21 cellular contexts compared by ENCODE assay signal in the genomic region with DNA sequence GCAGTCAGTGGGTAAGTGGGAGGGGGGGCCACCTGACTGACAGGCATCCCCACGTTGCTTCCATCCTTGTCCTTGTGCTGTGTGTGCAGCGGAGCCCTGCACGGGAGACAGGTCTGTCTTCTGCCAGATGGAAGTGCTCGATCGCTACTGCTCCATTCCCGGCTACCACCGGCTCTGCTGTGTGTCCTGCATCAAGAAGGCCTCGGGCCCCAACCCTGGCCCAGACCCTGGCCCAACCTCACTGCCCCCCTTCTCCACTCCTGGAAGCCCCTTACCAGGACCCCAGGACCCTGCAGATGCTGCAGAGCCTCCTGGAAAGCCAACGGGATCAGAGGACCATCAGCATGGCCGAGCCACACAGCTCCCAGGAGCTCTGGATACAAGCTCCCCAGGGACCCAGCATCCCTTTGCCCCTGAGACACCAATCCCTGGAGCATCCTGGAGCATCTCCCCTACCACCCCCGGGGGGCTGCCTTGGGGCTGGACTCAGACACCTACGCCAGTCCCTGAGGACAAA. TPM values are rescaled to one million over a fixed set of nuclear protein-coding genes. Genes with fewer than 3 reads are reported as not detected.
"Had no signal": no experiment of that assay in that cellular context is flagged by ENCODE, and none has a peak within 500 bp of the region (broad histone marks: within the 10 kb centered on the region; RNA-seq: fewer than 3 reads in every experiment).

No MANE protein-coding gene starts in this region.

- H3K4me3 Mint-ChIP-seq: activated CD4-positive, alpha-beta T cell treated with anti-CD3 and anti-CD28 coated beads, Interleukin-2, amount 10 ng/mL, durations not matched to agents 24 days and 14 days; activated CD8-positive, alpha-beta T cell treated with anti-CD3 and anti-CD28 coated beads, Interleukin-2, amount 10 ng/mL, durations not matched to agents 7 days and 5 days; activated naive CD4-positive, alpha-beta T cell treated with anti-CD3 and anti-CD28 coated beads, Interleukin-2, amount 10 ng/mL, durations not matched to agents 7 days and 5 days; activated naive CD8-positive, alpha-beta T cell treated with anti-CD3 and anti-CD28 coated beads, Interleukin-2, amount 50 U/mL, for 24 hours; activated T-cell treated with anti-CD3 and anti-CD28 coated beads, Interleukin-2, amount 50 U/mL, for 4 hours; central memory CD8-positive, alpha-beta T cell; memory B cell; naive thymus-derived CD4-positive, alpha-beta T cell; stimulated activated naive CD8-positive, alpha-beta T cell treated with anti-CD3 and anti-CD28 coated beads, Interleukin-15, Interleukin-2, amounts not matched to agents 100 ng/mL and 50 ng/mL, for 24 hours had no signal

- H3K4me1 Mint-ChIP-seq: activated naive CD4-positive, alpha-beta T cell treated with anti-CD3 and anti-CD28 coated beads, Interleukin-2, amount 10 ng/mL, durations not matched to agents 7 days and 5 days had no signal

- ATAC-seq: activated T-cell treated with anti-CD3 and anti-CD28 coated beads, Interleukin-2, amount 50 U/mL, for 4 hours; gastrocnemius medialis; left lung; naive thymus-derived CD4-positive, alpha-beta T cell had no signal

- H3K9me3 Mint-ChIP-seq: activated CD4-positive, alpha-beta T cell treated with anti-CD3 and anti-CD28 coated beads, Interleukin-2, amount 10 ng/mL, durations not matched to agents 24 days and 14 days; activated T-cell treated with anti-CD3 and anti-CD28 coated beads, Interleukin-2, amount 50 U/mL, for 4 hours; central memory CD8-positive, alpha-beta T cell; stimulated activated naive CD8-positive, alpha-beta T cell treated with anti-CD3 and anti-CD28 coated beads, Interleukin-15, Interleukin-2, amounts not matched to agents 100 ng/mL and 50 ng/mL, for 24 hours had no signal

- H3K36me3 ChIP-seq: ascending aorta, gastrocnemius medialis, left lung, tibial nerve had no signal

- H3K4me1 ChIP-seq: ascending aorta, gastrocnemius medialis, tibial nerve had no signal

- H3K27ac ChIP-seq: ascending aorta, coronary artery, gastrocnemius medialis, left lung, tibial nerve had no signal

- H3K27me3 ChIP-seq: ascending aorta, gastrocnemius medialis, left lung, tibial nerve had no signal

- DNase-seq: activated CD4-positive, alpha-beta T cell treated with anti-CD3 and anti-CD28 coated beads, Interleukin-2, amount 10 ng/mL, durations not matched to agents 24 days and 14 days; activated CD8-positive, alpha-beta memory T cell treated with anti-CD3 and anti-CD28 coated beads, Interleukin-2, amount 50 U/mL, for 4 hours; activated naive CD4-positive, alpha-beta T cell treated with anti-CD3 and anti-CD28 coated beads, Interleukin-2, amount 10 ng/mL, durations not matched to agents 7 days and 5 days; activated naive CD8-positive, alpha-beta T cell treated with anti-CD3 and anti-CD28 coated beads, Interleukin-2, amount 50 U/mL, for 24 hours; activated T-cell treated with anti-CD3 and anti-CD28 coated beads, Interleukin-2, amount 50 U/mL, for 4 hours; gastrocnemius medialis; head of caudate nucleus; naive thymus-derived CD4-positive, alpha-beta T cell; T-helper 9 cell had no signal

- H3K4me3 ChIP-seq: ascending aorta, coronary artery, gastrocnemius medialis, left lung, tibial nerve had no signal

- H3K27me3 Mint-ChIP-seq: activated CD4-positive, alpha-beta T cell treated with anti-CD3 and anti-CD28 coated beads, Interleukin-2, amount 10 ng/mL, durations not matched to agents 24 days and 14 days; activated naive CD8-positive, alpha-beta T cell treated with anti-CD3 and anti-CD28 coated beads, Interleukin-2, amount 50 U/mL, for 24 hours; central memory CD8-positive, alpha-beta T cell; stimulated activated naive CD8-positive, alpha-beta T cell treated with anti-CD3 and anti-CD28 coated beads, Interleukin-15, Interleukin-2, amounts not matched to agents 100 ng/mL and 50 ng/mL, for 24 hours had no signal

- H3K27ac Mint-ChIP-seq: activated CD4-positive, alpha-beta T cell treated with anti-CD3 and anti-CD28 coated beads, Interleukin-2, amount 10 ng/mL, durations not matched to agents 24 days and 14 days; activated CD8-positive, alpha-beta T cell treated with anti-CD3 and anti-CD28 coated beads, Interleukin-2, amount 10 ng/mL, durations not matched to agents 7 days and 5 days; activated naive CD4-positive, alpha-beta T cell treated with anti-CD3 and anti-CD28 coated beads, Interleukin-2, amount 10 ng/mL, durations not matched to agents 7 days and 5 days; activated naive CD8-positive, alpha-beta T cell treated with anti-CD3 and anti-CD28 coated beads, Interleukin-2, amount 50 U/mL, for 24 hours; memory B cell; naive thymus-derived CD4-positive, alpha-beta T cell; progenitor cell of endocrine pancreas; stimulated activated naive CD8-positive, alpha-beta T cell treated with anti-CD3 and anti-CD28 coated beads, Interleukin-15, Interleukin-2, amounts not matched to agents 100 ng/mL and 50 ng/mL, for 24 hours had no signal

- H3K9me3 ChIP-seq: ascending aorta, gastrocnemius medialis, left lung, tibial nerve had no signal

- H3K36me3 Mint-ChIP-seq: activated naive CD4-positive, alpha-beta T cell treated with anti-CD3 and anti-CD28 coated beads, Interleukin-2, amount 10 ng/mL, durations not matched to agents 7 days and 5 days; memory B cell had no signal

RNA-seq across cellular contexts. Expression of a gene that starts 24.8 kb away (rescaled TPM):
- total RNA-seq: activated CD4-positive, alpha-beta T cell treated with anti-CD3 and anti-CD28 coated beads, Interleukin-2, amount 10 ng/mL, durations not matched to agents 24 days and 14 days; activated CD8-positive, alpha-beta T cell treated with anti-CD3 and anti-CD28 coated beads, Interleukin-2, amount 10 ng/mL, durations not matched to agents 7 days and 5 days; activated T-cell treated with anti-CD3 and anti-CD28 coated beads, Interleukin-2, amount 50 U/mL, for 4 hours; ascending aorta; gastrocnemius medialis; kidney epithelial cell; left lung; mucosa of gallbladder; naive thymus-derived CD4-positive, alpha-beta T cell; progenitor cell of endocrine pancreas; skeletal muscle tissue; tibial nerve had no signal
